Comparison of ENCODE assay signal across 9 cellular contexts in the genomic region with DNA sequence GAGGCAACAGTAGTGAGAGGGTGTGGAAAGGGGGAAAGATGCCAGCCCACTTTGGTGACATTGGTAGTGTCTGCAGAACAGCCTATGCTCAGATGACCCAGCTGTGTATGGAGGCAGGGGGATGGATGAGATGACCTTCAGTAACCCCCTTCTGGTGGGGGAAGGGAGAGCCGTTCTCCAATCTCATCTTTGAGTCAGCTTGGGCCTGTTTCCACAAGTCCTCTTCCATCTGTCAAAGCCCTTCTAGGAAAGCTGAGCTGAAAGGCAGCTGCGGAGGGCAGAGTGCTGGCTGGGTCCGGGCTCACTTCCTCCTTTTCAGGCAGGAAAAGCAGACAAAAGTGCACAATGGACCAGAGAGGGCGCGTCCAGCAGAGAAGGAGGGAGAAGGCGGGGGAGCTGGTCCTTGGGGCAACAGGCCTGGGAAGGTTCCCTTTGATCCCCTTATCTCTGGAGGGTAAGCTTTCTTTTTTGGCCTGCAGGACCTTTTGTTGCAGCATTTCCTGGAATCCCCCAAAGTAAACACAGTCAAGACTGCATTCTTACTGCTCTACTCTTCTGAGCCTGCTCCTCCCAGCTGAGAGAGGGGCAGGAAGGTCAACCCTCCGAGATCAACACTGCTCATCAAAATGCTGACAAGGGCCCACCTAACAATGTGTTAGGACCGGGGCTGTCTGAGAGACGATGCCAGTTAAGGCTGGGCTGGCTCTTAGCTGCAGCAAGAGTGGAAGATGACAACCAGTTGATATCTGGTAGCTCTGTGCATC. TPM values are rescaled to one million over a fixed set of nuclear protein-coding genes. Genes with fewer than 3 reads are reported as not detected.
DNase-seq lines count a peak whose midpoint lies in the region; ATAC-seq and TF ChIP-seq lines count a peak whose summit lies in the region.
"Had no signal": no experiment of that assay in that cellular context is flagged by ENCODE, and none has a peak within 500 bp of the region (broad histone marks: within the 10 kb centered on the region; RNA-seq: fewer than 3 reads in every experiment).

No MANE protein-coding gene starts in this region.

- intact Hi-C loops in Calu3 (cut with micrococcal nuclease; ENCODE audit: unreplicated experiment): no loop called here

- BruUV-seq in Calu3 (replicated peaks; lab: Mats Ljungman, UMichigan): no TSS peak

- DNase-seq in Calu3: no peak
- DNase-seq in NCI-H2196 (lab: John Stamatoyannopoulos, UW; ENCODE audit: unreplicated experiment): peak; percentile 60
- DNase-seq in fibroblast of pulmonary artery (ENCODE audit: low read depth): peak; percentile 42
- DNase-seq in neural crest cell (ENCODE audit: low read depth, low spot score): peak; percentile 32
- DNase-seq in LoVo (ENCODE audit: low spot score): no peak
- no peak for DNase-seq in NCI-H82 (lab: John Stamatoyannopoulos, UW)
- DNase-seq in NCI-H1436 (lab: John Stamatoyannopoulos, UW): no peak

- CTCF ChIA-PET in Calu3 (lab: Charles Lee): no interaction called here

- H3K27ac Mint-ChIP-seq in Calu3 (ENCODE audit: unreplicated experiment) (no peak overlapping the region), neural crest cell (ENCODE audit: unreplicated experiment) (no peak overlapping the region)
- H3K27ac Mint-ChIP-seq: activated T-helper 17 cell treated with anti-CD3 and anti-CD28 coated beads, Interleukin-2, amount 50 U/mL, for 72 hours had no signal

- H3K4me1 Mint-ChIP-seq in Calu3 (ENCODE audit: low read depth, unreplicated experiment) (peaks cover 27% of the 10 kb centered on the region), neural crest cell (peaks cover 41% of the 10 kb centered on the region)
- H3K4me1 Mint-ChIP-seq: activated T-helper 17 cell treated with anti-CD3 and anti-CD28 coated beads, Interleukin-2, amount 50 U/mL, for 72 hours had no signal

- no peak overlapping the region for H3K4me3 ChIP-seq in fibroblast of pulmonary artery (replicated peaks; ENCODE audit: low read depth, low read length)

- H3K4me3 Mint-ChIP-seq in Calu3 (ENCODE audit: low read depth, unreplicated experiment) (peak overlapping the region; percentile 65), neural crest cell (peak overlapping the region; percentile 69)
- H3K4me3 Mint-ChIP-seq: activated T-helper 17 cell treated with anti-CD3 and anti-CD28 coated beads, Interleukin-2, amount 50 U/mL, for 72 hours had no signal

- TF ChIP-seq CTCF in Calu3 (IDR thresholded peaks at IDR 0.05; ENCODE audit: unreplicated experiment): no peak
- TF ChIP-seq CTCF in fibroblast of pulmonary artery (IDR thresholded peaks at IDR 0.05; ENCODE audit: low read length, missing control alignments): no peak
- TF ChIP-seq CTCF in neural crest cell (conservative IDR thresholded peaks at IDR 0.05): no peak

- no peaks in the 10 kb centered on the region for H3K9me3 Mint-ChIP-seq in Calu3 (ENCODE audit: low read depth, unreplicated experiment)
- no peaks in the 10 kb centered on the region for H3K9me3 Mint-ChIP-seq in neural crest cell
- H3K9me3 Mint-ChIP-seq: activated T-helper 17 cell treated with anti-CD3 and anti-CD28 coated beads, Interleukin-2, amount 50 U/mL, for 72 hours had no signal

- peaks cover 16% of the 10 kb centered on the region for H3K36me3 Mint-ChIP-seq in Calu3 (ENCODE audit: insufficient read depth, unreplicated experiment)
- H3K36me3 Mint-ChIP-seq in neural crest cell (ENCODE audit: low read depth): no peaks in the 10 kb centered on the region

- H3K27me3 Mint-ChIP-seq in Calu3 (ENCODE audit: unreplicated experiment) (peaks cover 24% of the 10 kb centered on the region), neural crest cell (ENCODE audit: low read depth) (peaks cover 29% of the 10 kb centered on the region)

- no peak for ATAC-seq in HG03342 (IDR thresholded peaks at IDR 0.05; ENCODE audit: unreplicated experiment)
- ATAC-seq: activated T-helper 17 cell treated with anti-CD3 and anti-CD28 coated beads, Interleukin-2, amount 50 U/mL, for 72 hours had no signal

RNA-seq across cellular contexts. Expression of a gene that starts 1.2 kb away (rescaled TPM):
- 5.5 and 7.6 TPM in 2 replicates for total RNA-seq in Calu3 (2022)
- 0.98 and 3.1 TPM in 2 replicates for total RNA-seq in neural crest cell
- total RNA-seq: activated T-helper 17 cell treated with anti-CD3 and anti-CD28 coated beads, Interleukin-2, amount 50 U/mL, for 72 hours had no signal

RNA-seq across cellular contexts. Expression of a gene that starts 28.6 kb away (rescaled TPM):
- total RNA-seq in Calu3 (2022): 12.5 and 12.8 TPM in 2 replicates
- total RNA-seq in neural crest cell: 14.6 and 15.9 TPM in 2 replicates

Comparison
In these comparisons a context has a peak if more than half of its experiments do, and no peak if none do; other contexts are left out.
1. DNase-seq: peak in NCI-H2196 (single experiment), fibroblast of pulmonary artery (single experiment) and neural crest cell (single experiment); none in Calu3 (single experiment), LoVo (single experiment), NCI-H82 (single experiment) and NCI-H1436 (single experiment).